ENCODE assay signal across 8 cellular contexts in the genomic region with DNA sequence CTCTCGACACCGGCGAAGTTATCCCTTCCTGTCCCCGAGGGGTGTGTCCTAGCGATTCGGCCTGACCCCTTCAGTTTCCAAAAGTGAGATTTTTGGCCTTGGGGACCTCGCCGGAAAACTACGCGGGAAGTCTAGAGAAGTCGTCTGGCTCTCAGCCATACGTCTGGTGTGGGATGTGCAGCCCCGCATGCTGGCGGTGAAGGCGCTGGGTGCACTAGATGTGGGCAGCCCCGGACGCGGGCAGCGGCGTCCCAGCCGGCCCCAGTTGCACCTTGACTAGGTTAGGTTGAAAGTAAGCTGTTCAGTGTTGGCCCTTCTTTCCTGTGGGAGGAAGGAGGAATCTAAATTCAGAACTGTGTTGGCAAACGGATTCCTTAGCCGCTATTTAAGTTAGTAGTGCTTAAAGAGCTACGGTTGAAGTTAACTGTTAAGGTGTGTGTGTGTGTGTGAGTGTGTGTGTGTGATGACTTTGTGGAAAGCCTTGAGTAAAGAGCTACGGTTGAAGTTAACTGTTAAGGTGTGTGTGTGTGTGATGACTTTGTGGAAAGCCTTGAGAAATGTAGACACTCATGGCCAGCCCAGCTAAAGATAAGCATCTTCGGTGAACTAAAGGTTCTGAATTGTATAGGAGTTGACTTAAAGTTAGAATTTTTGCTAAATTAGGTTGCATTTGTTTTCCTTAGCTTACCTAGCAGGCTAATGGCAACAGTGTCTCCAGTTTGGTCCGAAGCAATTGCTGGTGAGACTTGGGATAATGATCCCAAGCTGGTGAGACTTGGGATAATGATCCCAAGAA. TPM values are rescaled to one million over a fixed set of nuclear protein-coding genes. Genes with fewer than 3 reads are reported as not detected.
DNase-seq lines count a peak whose midpoint lies in the region; ATAC-seq and TF ChIP-seq lines count a peak whose summit lies in the region.

No MANE protein-coding gene starts in this region.

- intact Hi-C loops in CD8-positive, alpha-beta T cell (cut with DNase I, micrococcal nuclease), result loop anchor here (2.0 to 10.0 kb wide), 15 partner anchors 20 to 1811 kb away; a partner anchor contains a TSS
- intact Hi-C loops in natural killer cell (cut with micrococcal nuclease), result loop anchor here (2.0 to 5.0 kb wide), 4 partner anchors 368 to 679 kb away; a partner anchor contains a TSS

- H3K27me3 ChIP-seq in CD8-positive, alpha-beta T cell (ENCODE audit: insufficient read depth, low read length), result no peaks in the 10 kb centered on the region
- H3K27me3 ChIP-seq in fibroblast of lung (ENCODE audit: control insufficient read depth, insufficient read depth, low read length), result no peaks in the 10 kb centered on the region
- H3K27me3 ChIP-seq in suprapubic skin, result no peaks in the 10 kb centered on the region

- peak overlapping the region; percentile 89 for H3K27ac Mint-ChIP-seq in CD8-positive, alpha-beta T cell
- H3K27ac Mint-ChIP-seq in natural killer cell, result peak overlapping the region; percentile 74 to 78

- H3K79me2 ChIP-seq in fibroblast of lung (ENCODE audit: control insufficient read depth, insufficient read depth, low read length), result peaks cover 56% of the 10 kb centered on the region

- peak overlapping the region; percentile 61 for H3K27ac ChIP-seq in CD8-positive, alpha-beta T cell (ENCODE audit: low read depth, low read length)
- H3K27ac ChIP-seq in fibroblast of lung (ENCODE audit: insufficient read depth, low read length) (peak overlapping the region; percentile 79), suprapubic skin (peak overlapping the region; percentile 91)

- H3K36me3 ChIP-seq in CD8-positive, alpha-beta T cell (ENCODE audit: insufficient read depth, low read length), result no peaks in the 10 kb centered on the region
- H3K36me3 ChIP-seq in fibroblast of lung (ENCODE audit: control insufficient read depth, insufficient read depth, low read length) (no peaks in the 10 kb centered on the region), suprapubic skin (no peaks in the 10 kb centered on the region)

- CTCF ChIA-PET in CD8-positive, alpha-beta T cell (lab: Charles Lee), result interaction anchor here (0.6 to 0.7 kb wide), 2 partner anchors 11 to 1206 kb away, joined by 3 read pairs; no protein-coding TSS in a partner anchor

- H3K27me3 Mint-ChIP-seq in CD8-positive, alpha-beta T cell (ENCODE audit: low read depth), result no peaks in the 10 kb centered on the region
- H3K27me3 Mint-ChIP-seq in activated T-cell treated with anti-CD3 and anti-CD28 coated beads, Interleukin-2, amount 50 U/mL, for 4 hours (ENCODE audit: low read depth), result no peaks in the 10 kb centered on the region
- no peaks in the 10 kb centered on the region for H3K27me3 Mint-ChIP-seq in natural killer cell (ENCODE audit: low read depth in 2 of 2)

- H4K20me1 ChIP-seq in fibroblast of lung (ENCODE audit: control insufficient read depth, extremely low read depth, insufficient read depth, low read length), result peaks cover 2% of the 10 kb centered on the region

- peak; percentile 7 to 64 (median 40) for DNase-seq in CD8-positive, alpha-beta T cell
- DNase-seq in NCI-H69 (lab: John Stamatoyannopoulos, UW), result peak; percentile 77
- DNase-seq in activated T-cell treated with anti-CD3 and anti-CD28 coated beads, Interleukin-2, amount 50 U/mL, for 4 hours, result peak; percentile 18
- peak; percentile 37 to 40 for DNase-seq in fibroblast of lung (ENCODE audit: low read depth in 2 of 2)
- DNase-seq in natural killer cell, result peak; percentile 46
- peak in 1 of 2 donors; percentile 79 for DNase-seq in suprapubic skin (ENCODE audit: low spot score in 2 of 2)

- TF ChIP-seq EP300 in suprapubic skin (IDR thresholded peaks at IDR 0.05), result no peak

- peak overlapping the region; percentile 80 for H3K9ac ChIP-seq in fibroblast of lung (ENCODE audit: insufficient read depth, low read length)

- peaks cover 51% of the 10 kb centered on the region for H3K4me1 ChIP-seq in CD8-positive, alpha-beta T cell (ENCODE audit: insufficient read depth, low read length)
- peaks cover 9% of the 10 kb centered on the region for H3K4me1 ChIP-seq in fibroblast of lung (ENCODE audit: control insufficient read depth, extremely low read depth, insufficient read depth, low read length)
- peaks cover 68% of the 10 kb centered on the region for H3K4me1 ChIP-seq in suprapubic skin

- H3K9me3 ChIP-seq in CD8-positive, alpha-beta T cell (ENCODE audit: low read length), result no peaks in the 10 kb centered on the region
- H3K9me3 ChIP-seq in fibroblast of lung (ENCODE audit: control insufficient read depth, insufficient read depth, low read depth, low read length) (no peaks in the 10 kb centered on the region), suprapubic skin (no peaks in the 10 kb centered on the region)

- H3K36me3 Mint-ChIP-seq in CD8-positive, alpha-beta T cell, result peaks cover 7% of the 10 kb centered on the region
- no peaks in the 10 kb centered on the region for H3K36me3 Mint-ChIP-seq in activated T-cell treated with anti-CD3 and anti-CD28 coated beads, Interleukin-2, amount 50 U/mL, for 4 hours (ENCODE audit: insufficient read depth)
- no peaks in the 10 kb centered on the region for H3K36me3 Mint-ChIP-seq in natural killer cell

- ATAC-seq in CD8-positive, alpha-beta T cell, result peak; percentile 11
- ATAC-seq in GM21825 (IDR thresholded peaks at IDR 0.05; ENCODE audit: unreplicated experiment), result peak; percentile 18
- peak; percentile 20 to 24 for ATAC-seq in activated T-cell treated with anti-CD3 and anti-CD28 coated beads, Interleukin-2, amount 50 U/mL, for 4 hours
- ATAC-seq in natural killer cell, result peak; percentile 14 to 48 (median 14)
- no peak for ATAC-seq in GM19463 (IDR thresholded peaks at IDR 0.05; ENCODE audit: unreplicated experiment)

- WGBS in suprapubic skin, result 5% methylated on average over 23 of the region's 27 CpGs

- no peak for TF ChIP-seq CTCF in CD8-positive, alpha-beta T cell (IDR thresholded peaks at IDR 0.05)
- TF ChIP-seq CTCF in fibroblast of lung (conservative IDR thresholded peaks at IDR 0.05 in 1 of 2, IDR thresholded peaks at IDR 0.05 in 1 of 2; ENCODE audit: low read depth in 1 of 2, low read length in 2 of 2) (no peak), natural killer cell (IDR thresholded peaks at IDR 0.05) (no peak), suprapubic skin (IDR thresholded peaks at IDR 0.05) (no peak)

- H3K9me3 Mint-ChIP-seq in CD8-positive, alpha-beta T cell, result no peaks in the 10 kb centered on the region
- H3K9me3 Mint-ChIP-seq in activated T-cell treated with anti-CD3 and anti-CD28 coated beads, Interleukin-2, amount 50 U/mL, for 4 hours, result no peaks in the 10 kb centered on the region
- H3K9me3 Mint-ChIP-seq in natural killer cell, result no peaks in the 10 kb centered on the region

- no peak for TF ChIP-seq POLR2A in suprapubic skin (IDR thresholded peaks at IDR 0.05)

- POLR2A ChIA-PET in CD8-positive, alpha-beta T cell (lab: Charles Lee), result interaction anchor here (0.9 to 1.3 kb wide), 5 partner anchors 10 to 478 kb away, joined by 3 to 5 read pairs (median 3); no protein-coding TSS in a partner anchor

- peak overlapping the region; percentile 96 for H3K4me2 ChIP-seq in fibroblast of lung (ENCODE audit: extremely low read depth, insufficient read depth, low read length)

- H3K4me1 Mint-ChIP-seq in CD8-positive, alpha-beta T cell (ENCODE audit: low read depth), result peaks cover 41% of the 10 kb centered on the region
- H3K4me1 Mint-ChIP-seq in activated T-cell treated with anti-CD3 and anti-CD28 coated beads, Interleukin-2, amount 50 U/mL, for 4 hours (ENCODE audit: low read depth), result peaks cover 38% of the 10 kb centered on the region
- peaks cover 32 to 33% of the 10 kb centered on the region in 2 donors for H3K4me1 Mint-ChIP-seq in natural killer cell

- H2AFZ ChIP-seq in fibroblast of lung (ENCODE audit: low read length), result peak overlapping the region; percentile 30

- H3K4me3 ChIP-seq in CD8-positive, alpha-beta T cell (ENCODE audit: low read depth, low read length), result peak overlapping the region; percentile 82
- H3K4me3 ChIP-seq in fibroblast of lung (replicated peaks in 1 of 4; ENCODE audit: control extremely low read depth in 1 of 4, insufficient read depth in 1 of 4, low read depth in 3 of 4, low read length in 4 of 4) (peak overlapping the region; percentile 77 to 89 (median 84)), suprapubic skin (peak overlapping the region; percentile 99)

- H3K4me3 Mint-ChIP-seq in CD8-positive, alpha-beta T cell, result peak overlapping the region; percentile 88
- peak overlapping the region; percentile 84 for H3K4me3 Mint-ChIP-seq in activated T-cell treated with anti-CD3 and anti-CD28 coated beads, Interleukin-2, amount 50 U/mL, for 4 hours
- H3K4me3 Mint-ChIP-seq in natural killer cell, result peak overlapping the region; percentile 78

RNA-seq across cellular contexts. Expression of a gene that starts 1.2 kb away (rescaled TPM):
- total RNA-seq in CD8-positive, alpha-beta T cell, result 10 to 100 TPM; 64.2 to 74.5 TPM
- total RNA-seq in activated T-cell treated with anti-CD3 and anti-CD28 coated beads, Interleukin-2, amount 50 U/mL, for 4 hours, result 100 to 1,000 TPM in 2 of 3 donors, 10 to 100 TPM in 1; 94.1 to 112 (median 103) TPM
- total RNA-seq in fibroblast of lung (157 and 164 TPM in 2 replicates), natural killer cell (10 to 100 TPM; 63.1 to 96.7 (median 72.8) TPM), suprapubic skin (100 to 1,000 TPM in 3 of 4 donors, 10 to 100 TPM in 1; 89.7 to 147 (median 114) TPM)
- polyA plus RNA-seq in fibroblast of lung, result 90.7 and 126 TPM in 2 replicates
- polyA plus RNA-seq in fibroblast of lung (2012), result 78.2 and 102 TPM in 2 replicates
- 0.56 and 7.3 TPM in 2 replicates for polyA minus RNA-seq in fibroblast of lung (ENCODE audit: low replicate concordance)
